In the genomic region with DNA sequence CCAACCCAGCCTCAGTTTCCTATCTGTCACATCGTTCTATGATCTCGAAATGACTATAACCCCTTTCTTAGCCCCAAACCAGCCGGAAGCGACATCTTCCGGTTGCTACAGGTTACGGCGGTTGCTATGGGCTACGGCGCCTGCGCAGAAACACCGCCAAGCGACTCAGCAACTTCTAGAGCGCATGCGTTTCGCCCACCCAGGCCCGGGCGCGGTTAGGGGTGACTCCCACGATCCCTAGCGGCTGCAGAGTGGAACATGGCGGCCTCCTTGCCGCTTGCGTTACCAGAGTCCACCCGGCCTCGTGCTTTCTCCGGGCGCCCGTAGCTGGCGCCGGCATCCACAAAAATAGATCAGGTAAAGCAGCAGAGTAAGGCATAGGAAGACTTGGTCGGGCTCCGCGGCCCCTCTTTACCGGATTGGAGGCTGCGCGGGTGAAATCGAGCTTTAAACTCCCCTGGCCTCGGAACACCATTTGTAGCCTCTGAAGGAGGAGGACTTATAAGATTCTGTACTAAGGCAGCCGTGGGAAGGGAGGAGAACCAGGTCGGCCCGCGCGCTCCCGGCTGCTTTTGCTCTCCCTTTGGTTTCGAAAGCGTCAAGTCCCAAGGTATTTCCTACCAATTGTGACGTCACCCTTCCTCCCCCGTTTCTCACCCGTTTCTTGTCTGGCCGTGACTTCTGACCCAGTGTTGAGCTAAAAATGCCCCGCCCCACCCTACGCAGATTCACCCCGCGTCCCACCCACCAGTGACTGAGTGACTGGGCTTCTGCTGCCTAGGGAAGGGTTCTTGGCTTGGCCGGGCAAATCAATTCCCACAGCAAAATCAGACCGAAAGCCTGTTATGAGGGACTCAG, we compare ENCODE assay signal across 8 cellular contexts. TPM values are rescaled to one million over a fixed set of nuclear protein-coding genes. Genes with fewer than 3 reads are reported as not detected.
DNase-seq lines count a peak whose midpoint lies in the region; ATAC-seq, FAIRE-seq and TF ChIP-seq lines count a peak whose summit lies in the region.

No MANE protein-coding gene starts in this region.

- no peak for FAIRE-seq in H54 (lab: Jason Lieb, UNC)

- H3K4me3 Mint-ChIP-seq in natural killer cell treated with Interleukin-12 subunit alpha and Interleukin-12 subunit beta and Interleukin-15 and Interleukin-18, amount 100 ng/mL, for 72 hours = no peak overlapping the region

- no peaks in the 10 kb centered on the region for H3K9me3 ChIP-seq in ES-I3 (ENCODE audit: control insufficient read depth, insufficient read depth, low read length)
- H3K9me3 ChIP-seq in Loucy (ENCODE audit: insufficient read depth, low read depth, low read length) = no peaks in the 10 kb centered on the region

- no peaks in the 10 kb centered on the region for H3K36me3 ChIP-seq in ES-I3 (ENCODE audit: insufficient read depth, low read length)
- no peaks in the 10 kb centered on the region for H3K36me3 ChIP-seq in Loucy (ENCODE audit: insufficient read depth, low read length)

- H2AFZ ChIP-seq in Loucy (ENCODE audit: low read length) = peak overlapping the region; percentile 92

- H3K9ac ChIP-seq in ES-I3 (ENCODE audit: low read depth, low read length) (peak overlapping the region; percentile 99), Loucy (ENCODE audit: low read depth, low read length, poor library complexity, severe bottlenecking) (peak overlapping the region; percentile 99)

- POLR2A ChIA-PET in RWPE1 (lab: Yijun Ruan, JAX; ENCODE audit: low non-redundant PET) = interaction anchor here (0.5 to 1.3 kb wide), 5 partner anchors 9 to 115 kb away, joined by 3 to 7 read pairs (median 4); no protein-coding TSS in a partner anchor

- H3K9me2 ChIP-seq in Loucy (replicated peaks; ENCODE audit: low read depth, low read length) = no peaks in the 10 kb centered on the region

- peak overlapping the region; percentile 90 for H3K27ac ChIP-seq in RWPE1

- no peaks in the 10 kb centered on the region for H3K36me3 Mint-ChIP-seq in natural killer cell treated with Interleukin-12 subunit alpha and Interleukin-12 subunit beta and Interleukin-15 and Interleukin-18, amount 100 ng/mL, for 72 hours

- TF ChIP-seq CTCF in Loucy (conservative IDR thresholded peaks at IDR 0.05; ENCODE audit: low read length) (no peak), RWPE1 (conservative IDR thresholded peaks at IDR 0.05; ENCODE audit: low read depth) (no peak), fibroblast of the aortic adventitia (IDR thresholded peaks at IDR 0.05; ENCODE audit: insufficient read depth, low read length) (no peak)

- H3K9me3 Mint-ChIP-seq in natural killer cell treated with Interleukin-12 subunit alpha and Interleukin-12 subunit beta and Interleukin-15 and Interleukin-18, amount 100 ng/mL, for 72 hours = no peaks in the 10 kb centered on the region

- H3K4me1 ChIP-seq in ES-I3 (ENCODE audit: insufficient read depth, low read length) (peaks cover 7% of the 10 kb centered on the region), Loucy (ENCODE audit: insufficient read depth, low read length, poor library complexity, severe bottlenecking) (peaks cover 56% of the 10 kb centered on the region)

- no peaks in the 10 kb centered on the region for H3K27me3 ChIP-seq in Loucy (ENCODE audit: insufficient read depth, low read length, poor library complexity, severe bottlenecking)

- H3K27me3 Mint-ChIP-seq in natural killer cell treated with Interleukin-12 subunit alpha and Interleukin-12 subunit beta and Interleukin-15 and Interleukin-18, amount 100 ng/mL, for 72 hours = peaks cover 0 to 9% of the 10 kb centered on the region in 2 donors

- H3K27ac Mint-ChIP-seq in natural killer cell treated with Interleukin-12 subunit alpha and Interleukin-12 subunit beta and Interleukin-15 and Interleukin-18, amount 100 ng/mL, for 72 hours = no peak overlapping the region

- peaks cover 31% of the 10 kb centered on the region for H3K79me2 ChIP-seq in Loucy (ENCODE audit: insufficient read depth, low read length)

- H3K4me1 Mint-ChIP-seq in natural killer cell treated with Interleukin-12 subunit alpha and Interleukin-12 subunit beta and Interleukin-15 and Interleukin-18, amount 100 ng/mL, for 72 hours (ENCODE audit: low read depth in 2 of 2) = peaks cover 0 to 17% of the 10 kb centered on the region in 2 donors

- DNase-seq in H54 (ENCODE audit: insufficient read length, low spot score) = peak; percentile 95
- peak; percentile 100 for DNase-seq in RWPE1 (ENCODE audit: low spot score)
- peak; percentile 99 for DNase-seq in activated T-helper 9 cell treated with anti-CD3 and anti-CD28 coated beads, Interleukin-2, amount 50 U/mL, for 16 hours (ENCODE audit: low read depth)
- peak; percentile 97 for DNase-seq in fibroblast of the aortic adventitia (ENCODE audit: low read depth)
- DNase-seq in natural killer cell treated with Interleukin-12 subunit alpha and Interleukin-12 subunit beta and Interleukin-15 and Interleukin-18, amount 100 ng/mL, for 72 hours (ENCODE audit: low spot score) = peak; percentile 99
- DNase-seq in stimulated activated naive CD4-positive, alpha-beta T cell treated with Interleukin-2 at 50 U/mL for 16 hours (lab: John Stamatoyannopoulos, UW) = peak; percentile 98

- peak; percentile 87 for TF ChIP-seq POLR2A in H54 (IDR thresholded peaks at IDR 0.05; ENCODE audit: low read depth, low read length)

- H4K20me1 ChIP-seq in Loucy (ENCODE audit: insufficient read depth, low read length, poor library complexity, severe bottlenecking) = no peaks in the 10 kb centered on the region

- CTCF ChIA-PET in RWPE1 (lab: Yijun Ruan, JAX) = interaction anchor here (0.6 kb wide), 1 partner anchor 204 kb away, joined by 3 read pairs; no protein-coding TSS in a partner anchor

- H3F3A ChIP-seq in Loucy (ENCODE audit: low read depth) = no peaks in the 10 kb centered on the region

- ATAC-seq in natural killer cell treated with Interleukin-12 subunit alpha and Interleukin-12 subunit beta and Interleukin-15 and Interleukin-18, amount 100 ng/mL, for 72 hours = peak; percentile 95

- H3K4me2 ChIP-seq in Loucy (ENCODE audit: low read depth, low read length, poor library complexity, severe bottlenecking) = peak overlapping the region; percentile 98

- H3K4me3 ChIP-seq in Loucy (ENCODE audit: low read length, poor library complexity, severe bottlenecking) = peak overlapping the region; percentile 97
- peak overlapping the region; percentile 93 for H3K4me3 ChIP-seq in fibroblast of the aortic adventitia (ENCODE audit: low read depth, low read length)

RNA-seq across cellular contexts. Expression of gene SDCBP2, which starts 3.5 kb away (rescaled TPM):
- 1.4 and 2.3 TPM in 2 replicates for total RNA-seq in fibroblast of the aortic adventitia (ENCODE audit: low replicate concordance)
- 1 to 10 TPM in 1 of 2 donors, under 1 TPM in 1; 0.89 to 1.5 TPM for total RNA-seq in natural killer cell treated with Interleukin-12 subunit alpha and Interleukin-12 subunit beta and Interleukin-15 and Interleukin-18, amount 100 ng/mL, for 72 hours

RNA-seq across cellular contexts. Expression of gene SNPH, which starts 59.3 kb away (rescaled TPM):
- 5.6 and 7.7 TPM in 2 replicates for total RNA-seq in fibroblast of the aortic adventitia (ENCODE audit: low replicate concordance)
- total RNA-seq in natural killer cell treated with Interleukin-12 subunit alpha and Interleukin-12 subunit beta and Interleukin-15 and Interleukin-18, amount 100 ng/mL, for 72 hours = 1 to 10 TPM; 1.5 to 1.9 TPM

Comparison
In these comparisons a context has a peak if more than half of its experiments do, and no peak if none do; other contexts are left out.
1. Peak in every context shown above with its lines: DNase-seq, ATAC-seq, H3K4me3 ChIP-seq and H3K27ac ChIP-seq.